Comparison of ENCODE assay signal across 10 cellular contexts in the genomic region with DNA sequence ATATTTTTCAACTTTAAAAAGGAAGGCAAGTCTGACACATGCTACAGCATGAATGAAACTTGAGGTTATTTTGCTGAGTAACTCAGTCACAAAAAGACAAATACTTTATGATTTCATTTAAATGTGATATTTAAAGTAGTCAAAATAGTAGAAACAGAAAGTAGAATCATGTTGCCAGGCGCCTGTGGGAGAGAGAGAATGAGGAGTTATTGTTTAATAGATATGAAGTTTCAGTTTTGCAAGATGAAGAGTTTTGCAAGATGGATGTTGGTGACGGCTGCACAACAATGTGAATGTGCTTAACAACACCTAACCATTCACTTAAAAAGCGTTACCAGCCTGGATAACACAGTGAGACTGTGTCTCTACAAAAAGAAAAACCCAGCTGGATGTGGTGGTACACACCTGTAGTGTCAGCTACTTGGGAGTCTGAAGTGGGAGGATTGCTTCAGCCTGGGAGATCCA.
DNase-seq lines count a peak whose midpoint lies in the region; ATAC-seq lines count a peak whose summit lies in the region.
"Had no signal": no experiment of that assay in that cellular context is flagged by ENCODE, and none has a peak within 500 bp of the region (broad histone marks: within the 10 kb centered on the region; RNA-seq: fewer than 3 reads in every experiment).

No MANE protein-coding gene starts in this region.

- peak overlapping the region; percentile 66 for H3K27ac Mint-ChIP-seq in activated T-cell treated with anti-CD3 and anti-CD28 coated beads, Interleukin-2, amount 50 U/mL, for 24 hours
- H3K27ac Mint-ChIP-seq: brain had no signal

- peaks cover 50% of the 10 kb centered on the region for H3K4me1 Mint-ChIP-seq in activated T-cell treated with anti-CD3 and anti-CD28 coated beads, Interleukin-2, amount 50 U/mL, for 24 hours (ENCODE audit: low read depth)

- no peak for DNase-seq in activated T-cell treated with anti-CD3 and anti-CD28 coated beads, Interleukin-2, amount 50 U/mL, for 24 hours
- DNase-seq in activated T-cell treated with anti-CD3 and anti-CD28 coated beads for 4 hours (no peak), fibroblast of gingiva (ENCODE audit: low read depth) (peak; percentile 37), NCI-H1436 (lab: John Stamatoyannopoulos, UW) (no peak), islet precursor cell (no peak)
- DNase-seq: activated CD8-positive, alpha-beta memory T cell treated with anti-CD3 and anti-CD28 coated beads, Interleukin-2, amount 50 U/mL, for 4 hours had no signal

- no peaks in the 10 kb centered on the region for H3K27me3 Mint-ChIP-seq in activated T-cell treated with anti-CD3 and anti-CD28 coated beads, Interleukin-2, amount 50 U/mL, for 24 hours

- H3K36me3 Mint-ChIP-seq in activated T-cell treated with anti-CD3 and anti-CD28 coated beads, Interleukin-2, amount 50 U/mL, for 24 hours (ENCODE audit: low read depth) = no peaks in the 10 kb centered on the region
- H3K36me3 Mint-ChIP-seq: brain had no signal

- ATAC-seq in GM21423 (IDR thresholded peaks at IDR 0.05; ENCODE audit: unreplicated experiment) (peak; percentile 87), HG03520 (IDR thresholded peaks at IDR 0.05; ENCODE audit: unreplicated experiment) (peak; percentile 56), HG02852 (IDR thresholded peaks at IDR 0.05; ENCODE audit: unreplicated experiment) (no peak)

- H3K9me3 Mint-ChIP-seq in activated T-cell treated with anti-CD3 and anti-CD28 coated beads, Interleukin-2, amount 50 U/mL, for 24 hours = no peaks in the 10 kb centered on the region

- H3K4me3 Mint-ChIP-seq in activated T-cell treated with anti-CD3 and anti-CD28 coated beads, Interleukin-2, amount 50 U/mL, for 24 hours = peak overlapping the region; percentile 2
- H3K4me3 Mint-ChIP-seq: brain had no signal
